In genomic region chr16:81266680-81267095, GRCh38 we compare ENCODE assay signal across 1 cellular context.
TF ChIP-seq lines count a peak whose summit lies in the region.

No MANE protein-coding gene starts in this region.

TF ChIP-seq in IMR-90, 13 proteins besides CTCF, POLR2A, EP300 and RAD21:
- no peak for TF ChIP-seq USF2 (IDR thresholded peaks at IDR 0.05; ENCODE audit: low read depth, low read length)
- no peak for TF ChIP-seq NFE2L2 (IDR thresholded peaks at IDR 0.05; ENCODE audit: low read depth, low read length)
